In genomic region chr16:86248325-86248905, GRCh38 we compare ENCODE assay signal across 22 cellular contexts.
"Had no signal": no experiment of that assay in that cellular context is flagged by ENCODE, and none has a peak within 500 bp of the region (broad histone marks: within the 10 kb centered on the region; RNA-seq: fewer than 3 reads in every experiment).

No MANE protein-coding gene starts in this region.

- H3K27ac Mint-ChIP-seq: immature natural killer cell; mesothelial cell of epicardium; natural killer cell treated with Interleukin-12 subunit alpha and Interleukin-12 subunit beta and Interleukin-15 and Interleukin-18, amount 100 ng/mL, for 72 hours; neural progenitor cell; stimulated activated effector memory CD8-positive, alpha-beta T cell treated with anti-CD3 and anti-CD28 coated beads, Interleukin-12 subunit alpha, Interleukin-12 subunit beta, amount 100 ng/mL, for 72 hours; stimulated activated naive CD8-positive, alpha-beta T cell treated with anti-CD3 and anti-CD28 coated beads, Interleukin-15, Interleukin-2, amounts not matched to agents 100 ng/mL and 50 ng/mL, for 24 hours had no signal

- H3K4me1 ChIP-seq: pancreas, prostate gland, right lobe of liver, testis, tibial nerve, upper lobe of right lung had no signal

- H3K4me1 Mint-ChIP-seq: immature natural killer cell; mesothelial cell of epicardium; neural progenitor cell; stimulated activated effector memory CD8-positive, alpha-beta T cell treated with anti-CD3 and anti-CD28 coated beads, Interleukin-12 subunit alpha, Interleukin-12 subunit beta, amount 100 ng/mL, for 72 hours had no signal

- H3K36me3 ChIP-seq: neural progenitor cell, pancreas, prostate gland, right lobe of liver, tibial nerve, upper lobe of right lung had no signal

- DNase-seq: cortex of kidney; dorsolateral prefrontal cortex; effector memory CD4-positive, alpha-beta T cell; immature natural killer cell; kidney; left colon; left ventricle myocardium superior; nucleus accumbens; pancreas; right lobe of liver; stimulated activated CD4-positive, alpha-beta T cell treated with anti-CD3 and anti-CD28 coated beads, Interleukin-4, amount 100 ng/mL, for 1 hour; stimulated activated CD8-positive, alpha-beta memory T cell treated with anti-CD3 and anti-CD28 coated beads, Interleukin-4, amount 100 ng/mL, for 48 hours; testis; upper lobe of right lung had no signal

- H3K27me3 ChIP-seq: pancreas, right lobe of liver, testis had no signal

- H3K27ac ChIP-seq: dorsolateral prefrontal cortex, neural progenitor cell, pancreas, prostate gland, right lobe of liver, testis, tibial nerve, upper lobe of right lung had no signal

- H3K36me3 Mint-ChIP-seq: immature natural killer cell; mesothelial cell of epicardium; natural killer cell treated with Interleukin-12 subunit alpha and Interleukin-12 subunit beta and Interleukin-15 and Interleukin-18, amount 100 ng/mL, for 72 hours; neural progenitor cell; stimulated activated effector memory CD8-positive, alpha-beta T cell treated with anti-CD3 and anti-CD28 coated beads, Interleukin-12 subunit alpha, Interleukin-12 subunit beta, amount 100 ng/mL, for 72 hours had no signal

- H3K9me3 ChIP-seq: pancreas, prostate gland, right lobe of liver, testis, upper lobe of right lung had no signal

- ATAC-seq: esophagus mucosa; left colon; left ventricle myocardium superior; natural killer cell treated with Interleukin-12 subunit alpha and Interleukin-12 subunit beta and Interleukin-15 and Interleukin-18, amount 100 ng/mL, for 72 hours; pancreas; right lobe of liver; stimulated activated effector memory CD8-positive, alpha-beta T cell treated with anti-CD3 and anti-CD28 coated beads, Interleukin-12 subunit alpha, Interleukin-12 subunit beta, amount 100 ng/mL, for 72 hours; upper lobe of right lung had no signal

- H3K4me3 ChIP-seq: dorsolateral prefrontal cortex, neural progenitor cell, pancreas, prostate gland, right lobe of liver, testis, tibial nerve, upper lobe of right lung had no signal

- H3K9me3 Mint-ChIP-seq: immature natural killer cell; mesothelial cell of epicardium; natural killer cell treated with Interleukin-12 subunit alpha and Interleukin-12 subunit beta and Interleukin-15 and Interleukin-18, amount 100 ng/mL, for 72 hours; stimulated activated effector memory CD8-positive, alpha-beta T cell treated with anti-CD3 and anti-CD28 coated beads, Interleukin-12 subunit alpha, Interleukin-12 subunit beta, amount 100 ng/mL, for 72 hours; stimulated activated naive CD8-positive, alpha-beta T cell treated with anti-CD3 and anti-CD28 coated beads, Interleukin-15, Interleukin-2, amounts not matched to agents 100 ng/mL and 50 ng/mL, for 24 hours had no signal

- H3K4me3 Mint-ChIP-seq: immature natural killer cell; mesothelial cell of epicardium; natural killer cell treated with Interleukin-12 subunit alpha and Interleukin-12 subunit beta and Interleukin-15 and Interleukin-18, amount 100 ng/mL, for 72 hours; neural progenitor cell; stimulated activated effector memory CD8-positive, alpha-beta T cell treated with anti-CD3 and anti-CD28 coated beads, Interleukin-12 subunit alpha, Interleukin-12 subunit beta, amount 100 ng/mL, for 72 hours; stimulated activated naive CD8-positive, alpha-beta T cell treated with anti-CD3 and anti-CD28 coated beads, Interleukin-15, Interleukin-2, amounts not matched to agents 100 ng/mL and 50 ng/mL, for 24 hours had no signal
